ENCODE assay signal across 1 cellular context in genomic region chr16:88570691-88571092, GRCh38.
TF ChIP-seq lines count a peak whose summit lies in the region.

No MANE protein-coding gene starts in this region.

TF ChIP-seq in K562, 482 proteins besides CTCF, POLR2A, EP300 and RAD21 (continued from another document):
- TF ChIP-seq AFF1 (IDR thresholded peaks at IDR 0.05; ENCODE audit: low read depth in 1 of 2, partially characterized antibody in 2 of 2) (no peak), ZNF766 (CRISPR knock-in tag; conservative IDR thresholded peaks at IDR 0.05) (0 out of 2 replicates have a peak, but pooled peaks have one; percentile 44), ETV6 (IDR thresholded peaks at IDR 0.05; ENCODE audit: borderline replicate concordance in 1 of 2, low read depth in 2 of 2, low read length in 1 of 2) (no peak), ETV6 (CRISPR knock-in tag; IDR thresholded peaks at IDR 0.05; ENCODE audit: borderline replicate concordance) (no peak), E2F6 (IDR thresholded peaks at IDR 0.05; ENCODE audit: borderline replicate concordance in 1 of 2, extremely low read depth in 1 of 2, insufficient read depth in 1 of 2, insufficient read length in 1 of 2, low read depth in 1 of 2, low read length in 1 of 2, poor library complexity in 1 of 2, severe bottlenecking in 1 of 2) (peak in 1 of 2 experiments; percentile 8), CCNT2 (IDR thresholded peaks at IDR 0.05; ENCODE audit: borderline replicate concordance, extremely low read depth, insufficient read length, low read depth, low read length) (no peak), NR2C2 (CRISPR knock-in tag; IDR thresholded peaks at IDR 0.05) (no peak), NR2C2 (tag; IDR thresholded peaks at IDR 0.05) (peak; percentile 87; the same call in 1 of the 2 replicates), PHTF2 (CRISPR knock-in tag; IDR thresholded peaks at IDR 0.05) (no peak), ZNF280B (CRISPR knock-in tag; IDR thresholded peaks at IDR 0.05) (no peak), MNT (conservative IDR thresholded peaks at IDR 0.05) (peak; percentile 52 to 67; a peak in 3 of 4 replicates), ZNF561 (CRISPR knock-in tag; conservative IDR thresholded peaks at IDR 0.05) (no peak), MXD1 (CRISPR knock-in tag; IDR thresholded peaks at IDR 0.05; ENCODE audit: borderline replicate concordance, poor library complexity, severe bottlenecking) (peak; percentile 39), MLX (CRISPR knock-in tag; conservative IDR thresholded peaks at IDR 0.05) (no peak), STAG1 (CRISPR knock-in tag; IDR thresholded peaks at IDR 0.05; ENCODE audit: borderline replicate concordance) (no peak), ZNF263 (CRISPR knock-in tag; IDR thresholded peaks at IDR 0.05; ENCODE audit: borderline replicate concordance) (0 out of 2 replicates have a peak, but pooled peaks have one; percentile 3)
TF ChIP-seq in K562: peak in this region for 15.
